Comparison of ENCODE assay signal across 8 cellular contexts in the genomic region with DNA sequence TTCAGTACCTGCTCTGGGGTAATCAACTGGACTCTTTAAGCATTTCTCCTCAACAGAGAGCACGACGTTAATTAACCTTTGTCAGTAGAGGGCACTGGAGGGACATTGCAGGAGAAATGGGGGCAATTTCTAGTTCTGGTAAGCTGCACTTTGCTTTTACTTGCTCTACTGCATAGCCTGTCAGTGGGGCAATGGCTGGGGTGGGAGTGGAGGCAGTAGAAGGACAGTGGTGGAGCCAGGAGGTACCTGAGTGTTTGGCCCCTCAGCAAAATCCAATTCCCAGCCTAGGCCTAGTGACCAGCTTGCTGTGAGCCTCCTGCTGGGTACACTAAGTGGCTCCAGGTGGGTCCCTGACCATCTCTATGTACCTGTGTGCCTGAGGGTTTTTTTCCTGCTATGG. TPM values are rescaled to one million over a fixed set of nuclear protein-coding genes. Genes with fewer than 3 reads are reported as not detected.
A peak's percentile ranks its signal among the peaks of the same experiment; 100 is the strongest.
DNase-seq lines count a peak whose midpoint lies in the region; ATAC-seq, FAIRE-seq and TF ChIP-seq lines count a peak whose summit lies in the region.
"Had no signal": no experiment of that assay in that cellular context is flagged by ENCODE, and none has a peak within 500 bp of the region (broad histone marks: within the 10 kb centered on the region; RNA-seq: fewer than 3 reads in every experiment).

No MANE protein-coding gene starts in this region.

- peak; percentile 77 to 83 for TF ChIP-seq RAD21 in H1 (IDR thresholded peaks at IDR 0.05 in 1 of 2, conservative IDR thresholded peaks at IDR 0.05 in 1 of 2; ENCODE audit: low read depth in 2 of 2, low read length in 2 of 2)

- no peaks in the 10 kb centered on the region for H3K36me3 Mint-ChIP-seq in Caco-2 (ENCODE audit: insufficient read depth, unreplicated experiment)

- 64% methylated on average over 2 of the region's 2 CpGs; no CpG with 5 or more reads in 1 of the 2 experiments for WGBS in H1 (ENCODE audit: extremely low coverage in 1 of 2, insufficient coverage in 1 of 2, insufficient read length in 1 of 2, insufficient replicate concordance in 2 of 2, low coverage in 1 of 2, low lambda C conversion rate in 2 of 2, missing lambda C conversion rate in 1 of 2), 2 experiments
- WGBS in psoas muscle, 3 donors, result 54 to 66% (median 57%) methylated on average over 2 of the region's 2 CpGs
- 66% methylated on average over 2 of the region's 2 CpGs for WGBS in right cardiac atrium

- H3K9ac ChIP-seq in H1 (replicated peaks in 1 of 4; ENCODE audit: extremely low read depth in 1 of 4, low read depth in 3 of 4, low read length in 3 of 4), result no peak overlapping the region

- H3K27me3 Mint-ChIP-seq in Caco-2 (ENCODE audit: insufficient read depth, unreplicated experiment), result peaks cover 3% of the 10 kb centered on the region

- BruUV-seq in Caco-2 (replicated peaks; lab: Mats Ljungman, UMichigan), result no TSS peak

- no peaks in the 10 kb centered on the region for H3K79me1 ChIP-seq in H1 (ENCODE audit: low read depth, low read length)

- H2AFZ ChIP-seq in H1 (ENCODE audit: low read length), result peak overlapping the region; percentile 63; the same call in 1 of the 2 replicates

- H3K4ac ChIP-seq in H1 (replicated peaks; ENCODE audit: insufficient read length, low read depth, low read length), result no peak overlapping the region

- H3K14ac ChIP-seq in H1 (ENCODE audit: insufficient read length), result no peak overlapping the region

- no peak overlapping the region for H3K4me3 Mint-ChIP-seq in Caco-2 (ENCODE audit: unreplicated experiment)

- H3K4me1 ChIP-seq in Caco-2 (no peaks in the 10 kb centered on the region), H1 (replicated peaks in 1 of 4; ENCODE audit: control insufficient read depth in 3 of 4, insufficient read depth in 4 of 4, low read length in 3 of 4) (no peaks in the 10 kb centered on the region), psoas muscle (no peaks in the 10 kb centered on the region), right cardiac atrium (ENCODE audit: control insufficient read depth, insufficient read depth, low read length) (no peaks in the 10 kb centered on the region)

- no peaks in the 10 kb centered on the region for H3K9me3 Mint-ChIP-seq in Caco-2 (ENCODE audit: unreplicated experiment)

- no peak overlapping the region for H2BK12ac ChIP-seq in H1 (ENCODE audit: low read depth, low read length)

- no peaks in the 10 kb centered on the region for H3K9me3 ChIP-seq in Caco-2
- no peaks in the 10 kb centered on the region for H3K9me3 ChIP-seq in H1 (ENCODE audit: insufficient read depth in 2 of 2, low read depth in 1 of 2, low read length in 1 of 2)
- H3K9me3 ChIP-seq in psoas muscle, result no peaks in the 10 kb centered on the region
- no peaks in the 10 kb centered on the region for H3K9me3 ChIP-seq in right cardiac atrium (ENCODE audit: control insufficient read depth, low read length)

- H3K56ac ChIP-seq in H1 (replicated peaks; ENCODE audit: insufficient read length, low read depth, low read length), result no peak overlapping the region

- no peak overlapping the region for H3K23ac ChIP-seq in H1 (ENCODE audit: insufficient read length)

- H2BK20ac ChIP-seq in H1 (ENCODE audit: low read length), result no peak overlapping the region

- TF ChIP-seq POLR2A in H1 (IDR thresholded peaks at IDR 0.05; ENCODE audit: control extremely low read depth in 1 of 2, low read depth in 2 of 2, low read length in 2 of 2), result no peak

- H3K27me3 ChIP-seq in Caco-2 (replicated peaks; ENCODE audit: control insufficient read depth, insufficient read depth, low read length), result no peaks in the 10 kb centered on the region
- peaks cover 0 to 1% (median 0%) of the 10 kb centered on the region in 4 experiments; a peak in 1 of 7 replicates for H3K27me3 ChIP-seq in H1 (replicated peaks in 1 of 4; ENCODE audit: control insufficient read depth in 3 of 4, extremely low read depth in 1 of 4, insufficient read depth in 3 of 4, low read length in 3 of 4)
- no peaks in the 10 kb centered on the region for H3K27me3 ChIP-seq in psoas muscle (ENCODE audit: insufficient read depth in 3 of 3, low read length in 2 of 3)
- no peaks in the 10 kb centered on the region for H3K27me3 ChIP-seq in right cardiac atrium (ENCODE audit: control insufficient read depth, insufficient read depth)
- H3K27me3 ChIP-seq in dorsolateral prefrontal cortex, result no peaks in the 10 kb centered on the region

- H3K4me3 ChIP-seq in Caco-2 (ENCODE audit: low read depth, low read length), result no peak overlapping the region
- no peak overlapping the region for H3K4me3 ChIP-seq in H1 (ENCODE audit: extremely low read depth in 1 of 4, insufficient read depth in 2 of 4, low read depth in 3 of 4, low read length in 4 of 4)
- H3K4me3 ChIP-seq in psoas muscle, result no peak overlapping the region
- no peak overlapping the region for H3K4me3 ChIP-seq in right cardiac atrium (ENCODE audit: low read length)
- no peak overlapping the region for H3K4me3 ChIP-seq in dorsolateral prefrontal cortex

- H3K4me1 Mint-ChIP-seq in Caco-2 (ENCODE audit: low read depth, unreplicated experiment), result no peaks in the 10 kb centered on the region

- no peak overlapping the region for H4K8ac ChIP-seq in H1 (ENCODE audit: extremely low read depth, insufficient read depth, low read length)

- CTCF ChIA-PET in Caco-2 (lab: Charles Lee) (interaction anchor here (0.5 to 2.4 kb wide), 7 partner anchors 15 to 97 kb away, joined by 3 to 10 read pairs (median 4); partner anchors contain the start of gene MED12L), H1 (lab: Charles Lee; ENCODE audit: partially characterized antibody) (interaction anchor here (0.5 to 8.4 kb wide), 33 partner anchors 9 to 279 kb away, joined by 3 to 99 read pairs (median 5); partner anchors contain the start of genes CLRN1 and MED12L)

- ATAC-seq in psoas muscle, result no peak
- no peak for ATAC-seq in right cardiac atrium

- intact Hi-C loops in Caco-2 (cut with micrococcal nuclease; ENCODE audit: unreplicated experiment), result loop anchor here (1.0 kb wide), 3 partner anchors 19 to 142 kb away; no protein-coding TSS in a partner anchor
- intact Hi-C loops in psoas muscle (cut with DNase I), result no loop called here
- intact Hi-C loops in right cardiac atrium (cut with DNase I), result no loop called here
- intact Hi-C loops in dorsolateral prefrontal cortex (cut with DNase I), result no loop called here

- H4K20me1 ChIP-seq in H1 (replicated peaks in 1 of 2; ENCODE audit: control insufficient read depth in 1 of 2, insufficient read depth in 2 of 2, low read length in 2 of 2), result no peaks in the 10 kb centered on the region

- no peak overlapping the region for H3K27ac ChIP-seq in H1 (ENCODE audit: low read depth, low read length)
- no peak overlapping the region for H3K27ac ChIP-seq in psoas muscle
- no peak overlapping the region for H3K27ac ChIP-seq in right cardiac atrium (ENCODE audit: low read length)
- no peak overlapping the region for H3K27ac ChIP-seq in dorsolateral prefrontal cortex

- H4K91ac ChIP-seq in H1 (replicated peaks; ENCODE audit: insufficient read length, low read length), result no peak overlapping the region

- H3K23me2 ChIP-seq in H1 (ENCODE audit: low read depth, low read length), result no peaks in the 10 kb centered on the region

- peak; percentile 60 for FAIRE-seq in H1 (lab: Jason Lieb, UNC)

- no peak overlapping the region for H4K5ac ChIP-seq in H1 (ENCODE audit: insufficient read length, low read depth, low read length)

- DNase-seq in Caco-2 (peak; percentile 42 to 63), NCI-H526 treated with DMSO at 0.1 percent for 48 hours (lab: John Stamatoyannopoulos, UW) (peak; percentile 18), H1 (ENCODE audit: low read depth in 1 of 2, low spot score in 2 of 2) (peak in 1 of 2 experiments; percentile 53), psoas muscle (no peak), right cardiac atrium (no peak), dorsolateral prefrontal cortex (no peak)
- DNase-seq: activated CD4-positive, alpha-beta T cell treated with anti-CD3 and anti-CD28 coated beads, Interleukin-2, amount 50 U/mL, for 1 hour had no signal

- no peak overlapping the region for H3K27ac Mint-ChIP-seq in Caco-2 (ENCODE audit: unreplicated experiment)

- TF ChIP-seq CTCF in Caco-2 (IDR thresholded peaks at IDR 0.05; ENCODE audit: insufficient read depth in 1 of 2, low read depth in 1 of 2, low read length in 1 of 2, severe bottlenecking in 1 of 2, unreplicated experiment in 1 of 2) (peak; percentile 55 to 57), GM12873 (IDR thresholded peaks at IDR 0.05; ENCODE audit: insufficient read depth, low read depth, low read length, missing control alignments) (peak; percentile 44), H1 (IDR thresholded peaks at IDR 0.05; ENCODE audit: control extremely low read depth in 1 of 3, insufficient read depth in 1 of 3, low read depth in 1 of 3, low read length in 3 of 3) (peak in 2 of 3 experiments; percentile 68 to 77; a peak in 3 of 4 replicates), psoas muscle (IDR thresholded peaks at IDR 0.05) (no peak), dorsolateral prefrontal cortex (IDR thresholded peaks at IDR 0.05 in 54 of 56, conservative IDR thresholded peaks at IDR 0.05 in 2 of 56; ENCODE audit: low read depth in 1 of 56, partially characterized antibody in 56 of 56) (peak in 1 of 56 donors; percentile 11)

- H2BK15ac ChIP-seq in H1 (ENCODE audit: low read length), result no peak overlapping the region

- no peak overlapping the region for H2BK120ac ChIP-seq in H1 (replicated peaks; ENCODE audit: low read depth, low read length)

- no peak overlapping the region for H2AK5ac ChIP-seq in H1 (ENCODE audit: low read depth, low read length)

- POLR2A ChIA-PET in Caco-2 (lab: Charles Lee), result no interaction called here
- POLR2A ChIA-PET in H1 (lab: Charles Lee; ENCODE audit: partially characterized antibody), result no interaction called here

- H3K36me3 ChIP-seq in Caco-2 (ENCODE audit: control insufficient read depth, insufficient read depth, low read length), result no peaks in the 10 kb centered on the region
- H3K36me3 ChIP-seq in H1 (ENCODE audit: control insufficient read depth in 2 of 4, insufficient read depth in 4 of 4, low read length in 3 of 4), result no peaks in the 10 kb centered on the region
- H3K36me3 ChIP-seq in psoas muscle (ENCODE audit: insufficient read depth in 1 of 2, low read depth in 1 of 2), result no peaks in the 10 kb centered on the region

- no peaks in the 10 kb centered on the region for H3K79me2 ChIP-seq in H1 (ENCODE audit: control insufficient read depth in 1 of 2, insufficient read depth in 2 of 2, low read length in 2 of 2)

- no peak overlapping the region for H3K18ac ChIP-seq in H1 (ENCODE audit: extremely low read depth, low read length)

- no peak for TF ChIP-seq EP300 in H1 (IDR thresholded peaks at IDR 0.05; ENCODE audit: borderline replicate concordance in 1 of 2, low read depth in 2 of 2, low read length in 2 of 2)

- H2BK5ac ChIP-seq in H1 (ENCODE audit: low read depth, low read length), result no peak overlapping the region

- H3K4me2 ChIP-seq in H1 (ENCODE audit: insufficient read depth in 1 of 2, low read depth in 2 of 2, low read length in 2 of 2), result no peak overlapping the region

RNA-seq across cellular contexts. Expression of gene MED12L, which starts 18.3 kb away (rescaled TPM):
- 21.5 and 22.9 TPM in 2 replicates for total RNA-seq in Caco-2 (2022)
- total RNA-seq in H1 (2021; fragmentation: NEBNext Ultra II Directional; extraction: Animal tissue kit (Norgen Biotek cat#: 25700)), result 24.0 and 26.2 TPM in 2 replicates
- 3.6 and 4.3 TPM in 2 replicates for polyA plus RNA-seq in H1 (2011; rRNA removed)
- 3.0 TPM for polyA plus RNA-seq in H1 (2011; cell fraction: cytosol; rRNA removed)
- 10.0 TPM for polyA plus RNA-seq in H1 (2011; cell fraction: nucleus; rRNA removed)
- polyA plus RNA-seq in H1 (2012, experiment 1 of 2), result 3.0 to 6.3 TPM (median 4.8 TPM) in 4 replicates
- 0.33 TPM for polyA plus RNA-seq in H1 (2012, experiment 2 of 2)
- 4.5 TPM for polyA plus RNA-seq in H1 (2013, experiment 1 of 2)
- 4.4 TPM for polyA plus RNA-seq in H1 (2013, experiment 2 of 2)
- 30.1 and 42.0 TPM in 2 replicates for polyA minus RNA-seq in H1 (2011; rRNA and poly(A)+ RNA removed)
- 17.8 TPM for polyA minus RNA-seq in H1 (2011; cell fraction: cytosol; rRNA and poly(A)+ RNA removed)
- 121 TPM for polyA minus RNA-seq in H1 (2011; cell fraction: nucleus; rRNA and poly(A)+ RNA removed)
- total RNA-seq in psoas muscle, result 1 to 10 TPM in 2 of 4 donors, under 1 TPM in 2; 0.17 to 2.6 (median 1.1) TPM
- polyA plus RNA-seq in psoas muscle, result under 1 TPM; 0.01 to 0.03 (median 0.01) TPM
- total RNA-seq in right cardiac atrium, result 1 to 10 TPM in 1 of 4 donors, under 1 TPM in 3; 0.65 to 1.2 (median 0.77) TPM
- polyA plus RNA-seq in right cardiac atrium, result 0.25 TPM
- 10 to 100 TPM; 26.0 to 93.7 (median 57.5) TPM for total RNA-seq in dorsolateral prefrontal cortex

Comparison
In these comparisons a context has a peak if more than half of its experiments do, and no peak if none do; other contexts are left out.
1. DNase-seq: peak in Caco-2 (2 of 2) and NCI-H526 treated with DMSO at 0.1 percent for 48 hours (single experiment); none in psoas muscle (0 of 2), right cardiac atrium (0 of 3) and dorsolateral prefrontal cortex (0 of 10).